ENCODE assay signal across 8 cellular contexts in the genomic region with DNA sequence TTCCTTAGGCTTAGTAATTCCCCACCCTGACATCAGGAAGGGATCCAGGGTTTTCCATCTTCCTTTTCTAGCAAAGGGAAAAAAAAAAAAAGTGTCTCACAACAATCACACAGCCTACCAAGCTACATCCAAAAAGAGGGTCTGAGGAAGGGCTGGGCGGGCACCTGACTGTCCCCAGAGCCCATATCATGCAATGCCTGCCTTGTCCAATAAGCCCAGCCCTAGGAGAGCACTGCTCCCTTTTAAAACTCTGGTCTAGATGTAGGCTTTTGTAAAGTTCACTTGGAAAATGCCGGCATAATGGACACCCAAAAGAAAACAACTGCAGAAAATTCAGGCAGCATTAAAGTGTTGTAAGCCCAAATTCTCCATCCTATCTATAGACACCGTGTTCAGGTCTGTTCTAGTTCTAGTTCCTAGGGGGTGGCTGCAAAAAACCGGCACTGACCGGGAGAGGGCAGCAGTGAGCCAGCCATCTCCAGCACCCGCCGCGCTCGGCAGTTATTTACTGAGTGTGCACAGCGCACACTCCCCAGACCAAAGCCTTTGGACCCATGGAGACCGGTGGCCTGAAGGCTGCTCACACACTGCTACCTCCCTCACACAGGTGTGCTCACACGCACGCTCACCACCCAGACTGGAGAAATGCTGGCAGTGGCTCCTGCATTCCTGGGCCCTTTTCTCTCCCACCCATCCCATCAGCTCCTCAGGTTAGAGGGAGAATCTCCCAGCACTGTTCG. TPM values are rescaled to one million over a fixed set of nuclear protein-coding genes. Genes with fewer than 3 reads are reported as not detected.
DNase-seq lines count a peak whose midpoint lies in the region; ATAC-seq, FAIRE-seq and TF ChIP-seq lines count a peak whose summit lies in the region.

No MANE protein-coding gene starts in this region.

- TF ChIP-seq RAD21 in liver (IDR thresholded peaks at IDR 0.05) = peak; percentile 87 to 90

- FAIRE-seq in A204.1 (lab: Jason Lieb, UNC) (peak; percentile 21), GM18507 (lab: Jason Lieb, UNC) (peak; percentile 69)

- H3K36me3 ChIP-seq in liver (ENCODE audit: control insufficient read depth in 4 of 4, insufficient read depth in 3 of 4, low read depth in 1 of 4, low read length in 3 of 4) = no peaks in the 10 kb centered on the region

- H3K27ac Mint-ChIP-seq in chondrocyte (ENCODE audit: unreplicated experiment) = peak overlapping the region; percentile 6

- H3K9me3 ChIP-seq in liver (ENCODE audit: control insufficient read depth in 4 of 4, low read length in 3 of 4) = no peaks in the 10 kb centered on the region

- WGBS in liver = 15% methylated on average over 14 of the region's 14 CpGs

- peaks cover 3% of the 10 kb centered on the region for H3K36me3 Mint-ChIP-seq in chondrocyte (ENCODE audit: low read depth)

- H3K27ac ChIP-seq in liver (ENCODE audit: low read depth in 1 of 2, low read length in 2 of 2) = no peak overlapping the region

- H3K4me1 Mint-ChIP-seq in chondrocyte (ENCODE audit: low read depth) = peaks cover 23% of the 10 kb centered on the region

- no peak overlapping the region for H3K4me3 Mint-ChIP-seq in chondrocyte (ENCODE audit: unreplicated experiment)

- peak; percentile 80 for ATAC-seq in HG03175 (IDR thresholded peaks at IDR 0.05; ENCODE audit: unreplicated experiment)

- no peaks in the 10 kb centered on the region for H3K27me3 Mint-ChIP-seq in chondrocyte (ENCODE audit: low read depth)

- H3K9me3 Mint-ChIP-seq in chondrocyte (ENCODE audit: low read depth) = no peaks in the 10 kb centered on the region

- no peak overlapping the region for H3K4me3 ChIP-seq in liver (ENCODE audit: low read depth in 1 of 3, low read length in 3 of 3)

- H3K27me3 ChIP-seq in liver (ENCODE audit: control insufficient read depth in 4 of 4, insufficient read depth in 4 of 4, low read length in 3 of 4) = no peaks in the 10 kb centered on the region

- H3K9ac ChIP-seq in liver (ENCODE audit: low read depth in 1 of 2, low read length in 2 of 2) = no peak overlapping the region

- TF ChIP-seq CTCF in chondrocyte (IDR thresholded peaks at IDR 0.05) = peak; percentile 94
- TF ChIP-seq CTCF in liver (IDR thresholded peaks at IDR 0.05; ENCODE audit: low read depth, low read length, missing input control) = peak; percentile 86

- H3K4me1 ChIP-seq in liver (ENCODE audit: control insufficient read depth in 4 of 4, insufficient read depth in 4 of 4, low read length in 3 of 4) = peaks cover 5 to 23% (median 15%) of the 10 kb centered on the region in 4 donors

- DNase-seq in GM18507 (ENCODE audit: extremely low spot score, insufficient read length, low read depth) (peak; percentile 11), NCI-H510A treated with DMSO at 0.1 percent for 48 hours (lab: John Stamatoyannopoulos, UW) (peak; percentile 57), chondrocyte (ENCODE audit: low spot score) (no peak)
- peak; percentile 90 for DNase-seq in activated CD4-positive, alpha-beta T cell treated with anti-CD3 and anti-CD28 coated beads for 48 hours
- peak; percentile 72 to 86 for DNase-seq in stimulated activated CD4-positive, alpha-beta T cell treated with anti-CD3 and anti-CD28 coated beads, Interleukin-4, amount 100 ng/mL, for 48 hours (ENCODE audit: low read depth in 2 of 2)

TF ChIP-seq in liver, 16 proteins besides CTCF, POLR2A, EP300 and RAD21:
- peak; percentile 64 for TF ChIP-seq FOXA2 (IDR thresholded peaks at IDR 0.05)
- TF ChIP-seq FOXA1 (IDR thresholded peaks at IDR 0.05) = peak; percentile 24
- no peak for TF ChIP-seq YY1 (IDR thresholded peaks at IDR 0.05)
- TF ChIP-seq SP1 (IDR thresholded peaks at IDR 0.05) = peak; percentile 21
- peak; percentile 20 to 58 for TF ChIP-seq HNF4A (conservative IDR thresholded peaks at IDR 0.05)

RNA-seq across cellular contexts. Expression of gene PODXL, which starts 48.7 kb away (rescaled TPM):
- total RNA-seq in chondrocyte (11.9 to 14.5 TPM (median 14.0 TPM) in 3 replicates), liver (1 to 10 TPM; 1.2 to 3.6 TPM)
- 1 to 10 TPM; 1.2 to 1.9 TPM for polyA plus RNA-seq in liver
